19 cellular contexts compared by ENCODE assay signal in the genomic region with DNA sequence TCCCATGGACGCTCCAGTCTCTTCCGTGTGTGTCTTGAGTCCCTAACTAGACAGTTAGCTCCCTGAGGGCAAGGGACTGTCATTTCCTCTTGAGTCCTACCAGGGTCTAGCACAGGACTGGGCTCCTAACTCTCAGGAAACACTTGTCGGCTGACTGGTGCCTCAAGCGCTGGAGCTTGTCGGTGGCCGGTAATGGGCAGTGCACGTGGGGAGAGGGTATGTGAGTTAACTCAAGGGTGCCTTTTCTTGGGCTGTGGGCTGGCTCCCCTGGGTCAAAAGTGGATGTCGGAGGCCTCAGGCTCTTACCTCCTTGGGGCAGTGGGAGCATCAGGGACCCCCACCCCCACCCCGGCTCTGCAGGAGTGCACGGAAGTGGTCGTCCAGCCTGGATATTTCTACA. TPM values are rescaled to one million over a fixed set of nuclear protein-coding genes. Genes with fewer than 3 reads are reported as not detected.
DNase-seq lines count a peak whose midpoint lies in the region; ATAC-seq, FAIRE-seq and TF ChIP-seq lines count a peak whose summit lies in the region.
"Had no signal": no experiment of that assay in that cellular context is flagged by ENCODE, and none has a peak within 500 bp of the region (broad histone marks: within the 10 kb centered on the region; RNA-seq: fewer than 3 reads in every experiment).

No MANE protein-coding gene starts in this region.

- no peaks in the 10 kb centered on the region for H3K27me3 Mint-ChIP-seq in natural killer cell treated with Interleukin-12 subunit alpha and Interleukin-12 subunit beta and Interleukin-15 and Interleukin-18, amount 100 ng/mL, for 72 hours
- no peaks in the 10 kb centered on the region for H3K27me3 Mint-ChIP-seq in natural killer cell (ENCODE audit: low read depth in 2 of 2)
- peaks cover 4% of the 10 kb centered on the region for H3K27me3 Mint-ChIP-seq in nephron (ENCODE audit: low read depth)

- DNase-seq in SK-N-SH (peak; percentile 21), natural killer cell (no peak), COLO668 (lab: John Stamatoyannopoulos, UW; ENCODE audit: unreplicated experiment) (no peak), RCC 7860 (ENCODE audit: low spot score) (no peak)
- peak; percentile 28 for DNase-seq in natural killer cell treated with Interleukin-12 subunit alpha and Interleukin-12 subunit beta and Interleukin-15 and Interleukin-18, amount 100 ng/mL, for 72 hours (ENCODE audit: low spot score)
- DNase-seq: COR-L47, HCEC 1CT, NCI-H187 treated with DMSO at 0.1 percent for 48 hours, NCI-H2171, NCI-H446 treated with DMSO at 0.1 percent for 48 hours, NCI-H82, Right ventricle myocardium superior had no signal

- TF ChIP-seq RAD21 in SK-N-SH (IDR thresholded peaks at IDR 0.05; ENCODE audit: low read length): no peak

- H3K4me1 ChIP-seq in SK-N-SH (ENCODE audit: control insufficient read depth in 1 of 2, insufficient read depth in 2 of 2, low read depth in 1 of 2, low read length in 1 of 2): no peaks in the 10 kb centered on the region

- H3K79me2 ChIP-seq in SK-N-SH (ENCODE audit: insufficient read depth): no peaks in the 10 kb centered on the region

- peaks cover 0 to 6% of the 10 kb centered on the region in 2 experiments for H3K36me3 ChIP-seq in SK-N-SH (replicated peaks in 1 of 2; ENCODE audit: control insufficient read depth in 1 of 2, insufficient read depth in 2 of 2, low read length in 1 of 2)

- FAIRE-seq in RCC 7860 (lab: Jason Lieb, UNC): no peak

- H3K4me3 ChIP-seq in SK-N-SH (ENCODE audit: low read depth in 2 of 2, low read length in 1 of 2): no peak overlapping the region

- H2AFZ ChIP-seq in SK-N-SH (ENCODE audit: low read depth): no peak overlapping the region

- ATAC-seq in SK-N-SH treated with all-trans-retinoic acid at 6 μM for 48 hours (no peak), natural killer cell (no peak), HG03175 (IDR thresholded peaks at IDR 0.05; ENCODE audit: unreplicated experiment) (no peak)
- ATAC-seq in natural killer cell treated with Interleukin-12 subunit alpha and Interleukin-12 subunit beta and Interleukin-15 and Interleukin-18, amount 100 ng/mL, for 72 hours: no peak

- CTCF ChIA-PET in SK-N-SH (lab: Yijun Ruan, JAX): interaction anchor here (1.0 to 2.8 kb wide), 5 partner anchors 8 to 56 kb away, joined by 3 to 8 read pairs (median 4); no protein-coding TSS in a partner anchor

- TF ChIP-seq CTCF in SK-N-SH (IDR thresholded peaks at IDR 0.05) (no peak), natural killer cell (IDR thresholded peaks at IDR 0.05) (no peak), nephron (IDR thresholded peaks at IDR 0.05; ENCODE audit: unreplicated experiment in 3 of 3) (no peak)

- no peaks in the 10 kb centered on the region for H3K9me3 Mint-ChIP-seq in natural killer cell treated with Interleukin-12 subunit alpha and Interleukin-12 subunit beta and Interleukin-15 and Interleukin-18, amount 100 ng/mL, for 72 hours
- H3K9me3 Mint-ChIP-seq in natural killer cell: no peaks in the 10 kb centered on the region
- no peaks in the 10 kb centered on the region for H3K9me3 Mint-ChIP-seq in nephron

- H3K9me2 ChIP-seq in SK-N-SH: no peaks in the 10 kb centered on the region

- no peak overlapping the region for H3K4me3 Mint-ChIP-seq in natural killer cell treated with Interleukin-12 subunit alpha and Interleukin-12 subunit beta and Interleukin-15 and Interleukin-18, amount 100 ng/mL, for 72 hours
- H3K4me3 Mint-ChIP-seq in natural killer cell (no peak overlapping the region), nephron (no peak overlapping the region)

- peaks cover 4 to 10% of the 10 kb centered on the region in 2 donors for H3K4me1 Mint-ChIP-seq in natural killer cell treated with Interleukin-12 subunit alpha and Interleukin-12 subunit beta and Interleukin-15 and Interleukin-18, amount 100 ng/mL, for 72 hours (ENCODE audit: low read depth in 2 of 2)
- peaks cover 8 to 11% of the 10 kb centered on the region in 2 donors for H3K4me1 Mint-ChIP-seq in natural killer cell
- peaks cover 9% of the 10 kb centered on the region for H3K4me1 Mint-ChIP-seq in nephron

- H3K27ac Mint-ChIP-seq in natural killer cell treated with Interleukin-12 subunit alpha and Interleukin-12 subunit beta and Interleukin-15 and Interleukin-18, amount 100 ng/mL, for 72 hours: no peak overlapping the region
- H3K27ac Mint-ChIP-seq in natural killer cell (no peak overlapping the region), nephron (peak overlapping the region; percentile 90 to 95 (median 94))

- peaks cover 3% of the 10 kb centered on the region for H3K36me3 Mint-ChIP-seq in natural killer cell treated with Interleukin-12 subunit alpha and Interleukin-12 subunit beta and Interleukin-15 and Interleukin-18, amount 100 ng/mL, for 72 hours
- H3K36me3 Mint-ChIP-seq in natural killer cell (no peaks in the 10 kb centered on the region), nephron (ENCODE audit: low read depth) (peaks cover 14% of the 10 kb centered on the region)

- POLR2A ChIA-PET in SK-N-SH (lab: Yijun Ruan, JAX): no interaction called here

- intact Hi-C loops in natural killer cell (cut with micrococcal nuclease): no loop called here

- H3K9ac ChIP-seq in SK-N-SH: no peak overlapping the region

- no peaks in the 10 kb centered on the region for H3F3A ChIP-seq in SK-N-SH (replicated peaks; ENCODE audit: insufficient read depth)

- no peak for TF ChIP-seq EP300 in SK-N-SH (IDR thresholded peaks at IDR 0.05; ENCODE audit: borderline replicate concordance in 1 of 2, low read depth in 1 of 2, low read length in 1 of 2)

- H3K27me3 ChIP-seq in SK-N-SH (ENCODE audit: insufficient read depth): no peaks in the 10 kb centered on the region

- H3K27ac ChIP-seq in SK-N-SH (ENCODE audit: low read depth in 2 of 2, low read length in 1 of 2): no peak overlapping the region
- H3K27ac ChIP-seq: 22Rv1 had no signal

- H4K20me1 ChIP-seq in SK-N-SH (ENCODE audit: insufficient read depth): no peaks in the 10 kb centered on the region

- no peak overlapping the region for H3K4me2 ChIP-seq in SK-N-SH

- 94% methylated on average over 11 of the region's 11 CpGs for WGBS in SK-N-SH (ENCODE audit: low lambda C conversion rate)

- H3K9me3 ChIP-seq in SK-N-SH: no peaks in the 10 kb centered on the region

TF ChIP-seq in SK-N-SH, 30 proteins besides CTCF, POLR2A, EP300 and RAD21 (continues in another document):
- TF ChIP-seq NRF1 (IDR thresholded peaks at IDR 0.05; ENCODE audit: low read depth, low read length) (no peak), GABPA (IDR thresholded peaks at IDR 0.05; ENCODE audit: low read depth) (no peak), MEF2A (IDR thresholded peaks at IDR 0.05; ENCODE audit: borderline replicate concordance, low read depth) (no peak), RFX5 (IDR thresholded peaks at IDR 0.05; ENCODE audit: low read length) (no peak), MXI1 (IDR thresholded peaks at IDR 0.05; ENCODE audit: low read depth, low read length) (no peak), FOXM1 (IDR thresholded peaks at IDR 0.05; ENCODE audit: low read depth) (no peak), TAF1 (IDR thresholded peaks at IDR 0.05; ENCODE audit: borderline replicate concordance, low read depth, low read length) (no peak), FOSL2 (IDR thresholded peaks at IDR 0.05; ENCODE audit: borderline replicate concordance, low read depth) (no peak), JUND (IDR thresholded peaks at IDR 0.05) (no peak), GATA2 (CRISPR knock-in tag; IDR thresholded peaks at IDR 0.05) (no peak), POLR2AphosphoS5 (IDR thresholded peaks at IDR 0.05; ENCODE audit: low read depth, low read length) (no peak)

TF ChIP-seq in SK-N-SH treated with all-trans-retinoic acid at 6 μM for 48 hours, 23 proteins besides CTCF, POLR2A, EP300 and RAD21 (continues in another document):
- TF ChIP-seq ARNTL (CRISPR knock-in tag; IDR thresholded peaks at IDR 0.05; ENCODE audit: borderline replicate concordance, low read depth) (no peak), TOX (CRISPR knock-in tag; IDR thresholded peaks at IDR 0.05; ENCODE audit: borderline replicate concordance) (no peak), PPARA (CRISPR knock-in tag; IDR thresholded peaks at IDR 0.05; ENCODE audit: borderline replicate concordance) (no peak), ZFP30 (CRISPR knock-in tag; IDR thresholded peaks at IDR 0.05) (no peak), ESRRG (CRISPR knock-in tag; IDR thresholded peaks at IDR 0.05) (no peak), RARB (CRISPR knock-in tag; IDR thresholded peaks at IDR 0.05) (no peak), ZFP3 (CRISPR knock-in tag; IDR thresholded peaks at IDR 0.05) (no peak), ZC3H10 (CRISPR knock-in tag; IDR thresholded peaks at IDR 0.05) (no peak), GLIS3 (CRISPR knock-in tag; IDR thresholded peaks at IDR 0.05) (no peak)
- TF ChIP-seq, protein P1, sequence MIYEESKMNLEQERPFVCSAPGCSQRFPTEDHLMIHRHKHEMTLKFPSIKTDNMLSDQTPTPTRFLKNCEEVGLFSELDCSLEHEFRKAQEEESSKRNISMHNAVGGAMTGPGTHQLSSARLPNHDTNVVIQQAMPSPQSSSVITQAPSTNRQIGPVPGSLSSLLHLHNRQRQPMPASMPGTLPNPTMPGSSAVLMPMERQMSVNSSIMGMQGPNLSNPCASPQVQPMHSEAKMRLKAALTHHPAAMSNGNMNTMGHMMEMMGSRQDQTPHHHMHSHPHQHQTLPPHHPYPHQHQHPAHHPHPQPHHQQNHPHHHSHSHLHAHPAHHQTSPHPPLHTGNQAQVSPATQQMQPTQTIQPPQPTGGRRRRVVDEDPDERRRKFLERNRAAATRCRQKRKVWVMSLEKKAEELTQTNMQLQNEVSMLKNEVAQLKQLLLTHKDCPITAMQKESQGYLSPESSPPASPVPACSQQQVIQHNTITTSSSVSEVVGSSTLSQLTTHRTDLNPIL (CRISPR knock-in tag; IDR thresholded peaks at IDR 0.05; ENCODE audit: low read depth): no peak

RNA-seq across cellular contexts. Expression of a gene that starts 32.9 kb away (rescaled TPM):
- 4.6 and 5.0 TPM in 2 replicates for polyA plus RNA-seq in SK-N-SH (2012; rRNA removed)
- 2.3 and 3.7 TPM in 2 replicates for polyA plus RNA-seq in SK-N-SH (2012; cell fraction: cytosol; rRNA removed)
- polyA plus RNA-seq in SK-N-SH (2012; cell fraction: nucleus; rRNA removed): 6.9 and 9.8 TPM in 2 replicates
- total RNA-seq in natural killer cell treated with Interleukin-12 subunit alpha and Interleukin-12 subunit beta and Interleukin-15 and Interleukin-18, amount 100 ng/mL, for 72 hours: 1 to 10 TPM; 4.0 to 5.1 TPM
- total RNA-seq in natural killer cell: 1 to 10 TPM; 1.3 to 2.7 (median 1.6) TPM

RNA-seq across cellular contexts. Expression of a gene that starts 38.4 kb away (rescaled TPM):
- polyA plus RNA-seq in SK-N-SH (2012; rRNA removed): not detected in 2 replicates
- polyA plus RNA-seq in SK-N-SH (2012; cell fraction: cytosol; rRNA removed): not detected in 2 replicates
- polyA plus RNA-seq in SK-N-SH (2012; cell fraction: nucleus; rRNA removed): 0.01 TPM in 1 of 2 replicates, not detected in the other
- 10 to 100 TPM; 10.2 to 13.7 TPM for total RNA-seq in natural killer cell treated with Interleukin-12 subunit alpha and Interleukin-12 subunit beta and Interleukin-15 and Interleukin-18, amount 100 ng/mL, for 72 hours
- 10 to 100 TPM in 1 of 3 donors, 1 to 10 TPM in 2; 6.7 to 17.7 (median 8.4) TPM for total RNA-seq in natural killer cell
- total RNA-seq: HT1080, LHCN-M2 had no signal
- polyA plus RNA-seq: BJ had no signal

RNA-seq across cellular contexts. Expression of a gene that starts 43.4 kb away (rescaled TPM):
- 87.5 and 91.6 TPM in 2 replicates for polyA plus RNA-seq in SK-N-SH (2012; rRNA removed)
- polyA plus RNA-seq in SK-N-SH (2012; cell fraction: cytosol; rRNA removed): 49.6 and 70.3 TPM in 2 replicates
- 254 and 314 TPM in 2 replicates for polyA plus RNA-seq in SK-N-SH (2012; cell fraction: nucleus; rRNA removed)
- total RNA-seq in natural killer cell treated with Interleukin-12 subunit alpha and Interleukin-12 subunit beta and Interleukin-15 and Interleukin-18, amount 100 ng/mL, for 72 hours: 10 to 100 TPM; 53.9 to 84.2 TPM
- 10 to 100 TPM; 58.9 to 79.4 (median 76.5) TPM for total RNA-seq in natural killer cell

Comparison
In these comparisons a context has a peak if more than half of its experiments do, and no peak if none do; other contexts are left out.
1. DNase-seq: peak in SK-N-SH (single experiment) and natural killer cell treated with Interleukin-12 subunit alpha and Interleukin-12 subunit beta and Interleukin-15 and Interleukin-18, amount 100 ng/mL, for 72 hours (single experiment); none in natural killer cell (single experiment), COLO668 (single experiment) and RCC 7860 (single experiment).
2. H3K27ac Mint-ChIP-seq: peak in nephron (3 of 3); none in natural killer cell treated with Interleukin-12 subunit alpha and Interleukin-12 subunit beta and Interleukin-15 and Interleukin-18, amount 100 ng/mL, for 72 hours (0 of 2) and natural killer cell (0 of 2).